Comparison of ENCODE assay signal across 23 cellular contexts in the genomic region with DNA sequence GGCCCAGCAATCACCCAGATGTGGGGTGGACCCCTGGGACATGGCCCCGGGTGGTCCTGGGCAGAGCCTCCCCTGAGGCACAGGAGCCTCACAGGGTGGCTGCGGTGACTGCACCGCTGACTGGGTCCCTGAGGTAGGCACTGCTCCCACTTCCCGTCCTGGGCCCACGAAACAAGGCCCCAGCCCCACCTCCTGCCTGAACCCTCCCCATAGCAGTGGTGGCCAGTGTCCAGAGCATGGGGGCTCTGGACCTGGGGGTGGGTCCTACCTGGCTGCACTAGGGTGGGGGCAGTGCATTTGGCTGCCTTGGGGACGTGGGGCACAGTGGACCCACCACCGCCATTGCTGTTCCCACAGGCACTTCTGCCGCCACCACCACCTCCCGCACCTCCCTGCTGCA. TPM values are rescaled to one million over a fixed set of nuclear protein-coding genes. Genes with fewer than 3 reads are reported as not detected.
DNase-seq lines count a peak whose midpoint lies in the region; ATAC-seq and TF ChIP-seq lines count a peak whose summit lies in the region.
"Had no signal": no experiment of that assay in that cellular context is flagged by ENCODE, and none has a peak within 500 bp of the region (broad histone marks: within the 10 kb centered on the region; RNA-seq: fewer than 3 reads in every experiment).

No MANE protein-coding gene starts in this region.

- H2AK5ac ChIP-seq in neuronal stem cell (ENCODE audit: low read depth, low read length), result peak overlapping the region; percentile 46

- peak overlapping the region; percentile 35 for H3K18ac ChIP-seq in neuronal stem cell (ENCODE audit: low read length)

- no peak overlapping the region for H3K4me2 ChIP-seq in neuronal stem cell (ENCODE audit: insufficient read depth, low read length, poor library complexity, severe bottlenecking)
- H3K4me2 ChIP-seq: BLaER1 had no signal

- WGBS in right cardiac atrium, result 95% methylated on average over 9 of the region's 9 CpGs
- WGBS in neuronal stem cell (ENCODE audit: extremely low coverage in 2 of 2, insufficient read length in 2 of 2, insufficient replicate concordance in 1 of 2), 2 donors, result no CpG with 5 or more reads among the region's 9 CpGs
- WGBS in aorta, 2 donors, result 97 to 98% methylated on average over 9 of the region's 9 CpGs

- peaks cover 3% of the 10 kb centered on the region for H3K79me1 ChIP-seq in neuronal stem cell (ENCODE audit: low read depth, low read length)

- H2BK120ac ChIP-seq in neuronal stem cell (ENCODE audit: low read depth, low read length), result no peak overlapping the region

- H2AFZ ChIP-seq in neuronal stem cell (ENCODE audit: low read length), result no peak overlapping the region
- H2AFZ ChIP-seq: GM23248 had no signal

- DNase-seq in right cardiac atrium, result peak in 2 of 3 donors; percentile 17 to 50
- no peak for DNase-seq in Right ventricle myocardium superior
- peak; percentile 65 for DNase-seq in chondrocyte (ENCODE audit: low spot score)
- DNase-seq in neuronal stem cell (ENCODE audit: low spot score), result no peak
- DNase-seq in aorta, result peak in 1 of 2 donors; percentile 69
- DNase-seq in superior temporal gyrus (ENCODE audit: extremely low spot score), result no peak
- DNase-seq: CD4-positive, alpha-beta T cell; CD8-positive, alpha-beta memory T cell; DMS 273 treated with DMSO at 0.1 percent for 48 hours; DMS79; EL; GDM1; GM23248; H7; HCEC 1CT had no signal

- H3K4me3 ChIP-seq in right cardiac atrium (ENCODE audit: low read length) (no peak overlapping the region), neuronal stem cell (ENCODE audit: low read length in 2 of 2) (no peak overlapping the region), aorta (ENCODE audit: low read length in 2 of 2) (no peak overlapping the region)
- H3K4me3 ChIP-seq: BLaER1, GM12878, GM23248 had no signal

- no peaks in the 10 kb centered on the region for H3K9me3 Mint-ChIP-seq in chondrocyte (ENCODE audit: low read depth)

- H3K36me3 ChIP-seq in neuronal stem cell (replicated peaks in 1 of 2; ENCODE audit: control insufficient read depth in 2 of 2, insufficient read depth in 2 of 2, low read length in 2 of 2) (no peaks in the 10 kb centered on the region), aorta (ENCODE audit: control insufficient read depth in 1 of 2, insufficient read depth in 2 of 2, low read length in 1 of 2) (no peaks in the 10 kb centered on the region)
- H3K36me3 ChIP-seq: BLaER1 had no signal

- peak overlapping the region; percentile 11 for H3K4ac ChIP-seq in neuronal stem cell (ENCODE audit: low read length)

- H2BK15ac ChIP-seq in neuronal stem cell (ENCODE audit: low read length), result no peak overlapping the region

- no peaks in the 10 kb centered on the region for H3K27me3 ChIP-seq in right cardiac atrium (ENCODE audit: control insufficient read depth, insufficient read depth)
- H3K27me3 ChIP-seq in neuronal stem cell (ENCODE audit: control insufficient read depth in 3 of 3, insufficient read depth in 3 of 3, low read depth in 1 of 3, low read length in 3 of 3), result no peaks in the 10 kb centered on the region
- H3K27me3 ChIP-seq in aorta (ENCODE audit: control insufficient read depth in 1 of 2, insufficient read depth in 2 of 2, low read length in 1 of 2), result no peaks in the 10 kb centered on the region
- H3K27me3 ChIP-seq: BLaER1 had no signal

- intact Hi-C loops in right cardiac atrium (cut with DNase I), result no loop called here
- intact Hi-C loops in Right ventricle myocardium superior (cut with DNase I), result no loop called here
- intact Hi-C loops in aorta (cut with DNase I), result no loop called here

- H3K27ac Mint-ChIP-seq in chondrocyte (ENCODE audit: unreplicated experiment), result no peak overlapping the region
- H3K27ac Mint-ChIP-seq: B cell; CD4-positive, alpha-beta T cell; CD8-positive, alpha-beta memory T cell had no signal

- H3K9me3 ChIP-seq in right cardiac atrium (ENCODE audit: control insufficient read depth, low read length) (no peaks in the 10 kb centered on the region), neuronal stem cell (replicated peaks in 1 of 2; ENCODE audit: control insufficient read depth in 2 of 2, insufficient read depth in 1 of 2, low read depth in 1 of 2, low read length in 2 of 2) (peaks cover 0 to 2% of the 10 kb centered on the region in 2 donors), aorta (ENCODE audit: control insufficient read depth, low read length) (no peaks in the 10 kb centered on the region)

- no peaks in the 10 kb centered on the region for H3K4me1 Mint-ChIP-seq in chondrocyte (ENCODE audit: low read depth)
- H3K4me1 Mint-ChIP-seq: B cell; CD8-positive, alpha-beta memory T cell had no signal

- H3K4me3 Mint-ChIP-seq in chondrocyte (ENCODE audit: unreplicated experiment), result no peak overlapping the region
- H3K4me3 Mint-ChIP-seq: B cell; CD4-positive, alpha-beta T cell; CD8-positive, alpha-beta memory T cell had no signal

- H4K91ac ChIP-seq in neuronal stem cell (ENCODE audit: low read depth, low read length, poor library complexity), result no peak overlapping the region

- no peaks in the 10 kb centered on the region for H3K4me1 ChIP-seq in right cardiac atrium (ENCODE audit: control insufficient read depth, insufficient read depth, low read length)
- no peaks in the 10 kb centered on the region for H3K4me1 ChIP-seq in neuronal stem cell (ENCODE audit: control insufficient read depth in 2 of 2, insufficient read depth in 1 of 2, low read depth in 1 of 2, low read length in 2 of 2)
- H3K4me1 ChIP-seq in aorta (ENCODE audit: control insufficient read depth in 1 of 2, insufficient read depth in 2 of 2, low read length in 2 of 2), result no peaks in the 10 kb centered on the region
- H3K4me1 ChIP-seq: BLaER1 had no signal

- no peak for TF ChIP-seq CTCF in chondrocyte (IDR thresholded peaks at IDR 0.05)

- peak in 1 of 2 donors; percentile 51 for ATAC-seq in right cardiac atrium
- no peak for ATAC-seq in Right ventricle myocardium superior (ENCODE audit: poor library complexity)
- ATAC-seq in aorta (ENCODE audit: low FRiP score), result peak; percentile 44
- no peak for ATAC-seq in HG02870 (IDR thresholded peaks at IDR 0.05; ENCODE audit: unreplicated experiment)
- ATAC-seq: GM12878 had no signal

- H2BK12ac ChIP-seq in neuronal stem cell (ENCODE audit: low read length), result no peak overlapping the region

- H3K14ac ChIP-seq in neuronal stem cell (ENCODE audit: low read length), result no peak overlapping the region

- H4K8ac ChIP-seq in neuronal stem cell (ENCODE audit: low read depth, low read length), result peak overlapping the region; percentile 43

- H2BK5ac ChIP-seq in neuronal stem cell (ENCODE audit: low read length), result no peak overlapping the region

- H3K23ac ChIP-seq in neuronal stem cell (ENCODE audit: low read depth, low read length, poor library complexity), result peak overlapping the region; percentile 73

- H3K9ac ChIP-seq in neuronal stem cell (ENCODE audit: low read depth, low read length, poor library complexity), result peak overlapping the region; percentile 30
- H3K9ac ChIP-seq: BLaER1, GM23248 had no signal

- no peak overlapping the region for H3K27ac ChIP-seq in right cardiac atrium (ENCODE audit: low read length)
- no peak overlapping the region for H3K27ac ChIP-seq in neuronal stem cell (replicated peaks; ENCODE audit: low read length)
- H3K27ac ChIP-seq in aorta (ENCODE audit: low read depth in 1 of 2, low read length in 2 of 2), result no peak overlapping the region
- H3K27ac ChIP-seq: 22Rv1, BLaER1, C4-2B, GM23248 had no signal

- no peaks in the 10 kb centered on the region for H3K36me3 Mint-ChIP-seq in chondrocyte (ENCODE audit: low read depth)
- H3K36me3 Mint-ChIP-seq: CD8-positive, alpha-beta memory T cell had no signal

- H3K27me3 Mint-ChIP-seq in chondrocyte (ENCODE audit: low read depth), result peaks cover 22% of the 10 kb centered on the region
- H3K27me3 Mint-ChIP-seq: B cell; CD4-positive, alpha-beta T cell; CD8-positive, alpha-beta memory T cell had no signal

RNA-seq across cellular contexts. Expression of a gene that starts 39.4 kb away (rescaled TPM):
- total RNA-seq in right cardiac atrium (not detected), Right ventricle myocardium superior (not detected), chondrocyte (0.07 to 0.12 TPM (median 0.10 TPM) in 3 replicates), aorta (under 1 TPM; 0.06 to 0.15 TPM)
- polyA plus RNA-seq in right cardiac atrium (not detected), aorta (not detected)
- not detected for polyA plus RNA-seq in neuronal stem cell (2013, experiment 1 of 2)
- polyA plus RNA-seq in neuronal stem cell (2013, experiment 2 of 2), result not detected
- total RNA-seq: CD4-positive, alpha-beta T cell; GM12878; GM23248; H1; H7 had no signal
- polyA plus RNA-seq: AG04450, GM12878, GM23248, H1 had no signal

Comparison
In these comparisons a context has a peak if more than half of its experiments do, and no peak if none do; other contexts are left out.
1. DNase-seq: peak in right cardiac atrium (2 of 3) and chondrocyte (single experiment); none in Right ventricle myocardium superior (single experiment), neuronal stem cell (single experiment) and superior temporal gyrus (single experiment).